In the genomic region with DNA sequence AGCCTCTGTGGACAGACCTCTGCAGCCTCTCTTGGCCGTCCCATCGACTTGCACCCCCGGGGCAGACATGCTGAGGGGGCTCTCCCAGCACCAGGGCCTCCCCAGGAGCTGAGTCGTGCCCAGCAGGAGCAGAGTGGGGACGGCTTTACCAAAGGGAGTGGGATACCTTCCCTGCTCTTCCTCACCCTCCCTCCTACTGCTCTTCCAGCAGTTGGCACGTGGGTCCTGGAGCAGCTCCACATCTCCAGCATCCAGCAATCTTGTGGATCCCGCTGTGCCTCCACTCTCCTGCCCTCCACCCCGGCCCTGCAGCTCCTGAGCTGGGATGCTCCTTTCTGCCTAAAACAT, we compare ENCODE assay signal across 22 cellular contexts.
DNase-seq lines count a peak whose midpoint lies in the region; ATAC-seq, FAIRE-seq and TF ChIP-seq lines count a peak whose summit lies in the region.
"Had no signal": no experiment of that assay in that cellular context is flagged by ENCODE, and none has a peak within 500 bp of the region (broad histone marks: within the 10 kb centered on the region; RNA-seq: fewer than 3 reads in every experiment).

No MANE protein-coding gene starts in this region.

- no peak for TF ChIP-seq CTCF in H1 (IDR thresholded peaks at IDR 0.05; ENCODE audit: control extremely low read depth in 1 of 3, insufficient read depth in 1 of 3, low read depth in 1 of 3, low read length in 3 of 3)
- no peak for TF ChIP-seq CTCF in mesothelial cell of epicardium (IDR thresholded peaks at IDR 0.05; ENCODE audit: unreplicated experiment)
- TF ChIP-seq CTCF in suprapubic skin (IDR thresholded peaks at IDR 0.05), result no peak

- no peak overlapping the region for H2BK5ac ChIP-seq in H1 (ENCODE audit: low read depth, low read length)

- H3K9me3 ChIP-seq in H1 (ENCODE audit: insufficient read depth in 2 of 2, low read depth in 1 of 2, low read length in 1 of 2) (no peaks in the 10 kb centered on the region), suprapubic skin (no peaks in the 10 kb centered on the region)
- H3K9me3 ChIP-seq: A549, Caco-2 had no signal

- H3K23ac ChIP-seq in H1 (ENCODE audit: insufficient read length), result no peak overlapping the region

- no peak for FAIRE-seq in H1 (lab: Jason Lieb, UNC)
- FAIRE-seq: A549, D721Med, G401.6, GM12891, H54 had no signal

- no peaks in the 10 kb centered on the region for H3K79me1 ChIP-seq in H1 (ENCODE audit: low read depth, low read length)

- H4K20me1 ChIP-seq in H1 (replicated peaks in 1 of 2; ENCODE audit: control insufficient read depth in 1 of 2, insufficient read depth in 2 of 2, low read length in 2 of 2), result no peaks in the 10 kb centered on the region

- no peak overlapping the region; the same call in 1 of the 2 replicates for H2AK5ac ChIP-seq in H1 (ENCODE audit: low read depth, low read length)

- no peak overlapping the region for H2BK12ac ChIP-seq in H1 (ENCODE audit: low read depth, low read length)

- H4K8ac ChIP-seq in H1 (ENCODE audit: extremely low read depth, insufficient read depth, low read length), result no peak overlapping the region

- no peaks in the 10 kb centered on the region for H3K36me3 Mint-ChIP-seq in activated CD4-positive, alpha-beta T cell treated with anti-CD3 and anti-CD28 coated beads, Interleukin-2, amount 10 ng/mL, durations not matched to agents 24 days and 14 days (ENCODE audit: low read depth)
- H3K36me3 Mint-ChIP-seq in mesothelial cell of epicardium, result no peaks in the 10 kb centered on the region
- H3K36me3 Mint-ChIP-seq in stimulated activated memory B cell treated with anti-CD40 and anti-IgM and Interleukin-4, amounts not matched to agents 10 μg/mL and 1 μg/mL and 100 μg/mL, for 72 hours, result no peaks in the 10 kb centered on the region

- H3K27ac ChIP-seq in H1 (ENCODE audit: low read depth, low read length) (no peak overlapping the region), suprapubic skin (no peak overlapping the region)
- H3K27ac ChIP-seq: 22Rv1, A549, C4-2B, GM23248, HL-60 had no signal

- H3K4me1 Mint-ChIP-seq in activated CD4-positive, alpha-beta T cell treated with anti-CD3 and anti-CD28 coated beads, Interleukin-2, amount 10 ng/mL, durations not matched to agents 24 days and 14 days, result no peaks in the 10 kb centered on the region
- H3K4me1 Mint-ChIP-seq in mesothelial cell of epicardium, result no peaks in the 10 kb centered on the region
- no peaks in the 10 kb centered on the region for H3K4me1 Mint-ChIP-seq in stimulated activated memory B cell treated with anti-CD40 and anti-IgM and Interleukin-4, amounts not matched to agents 10 μg/mL and 1 μg/mL and 100 μg/mL, for 72 hours

- H4K5ac ChIP-seq in H1 (ENCODE audit: insufficient read length, low read depth, low read length), result no peak overlapping the region

- H3K14ac ChIP-seq in H1 (ENCODE audit: insufficient read length), result no peak overlapping the region

- TF ChIP-seq EP300 in H1 (IDR thresholded peaks at IDR 0.05; ENCODE audit: borderline replicate concordance in 1 of 2, low read depth in 2 of 2, low read length in 2 of 2) (no peak), suprapubic skin (IDR thresholded peaks at IDR 0.05) (no peak)

- H3K23me2 ChIP-seq in H1 (ENCODE audit: low read depth, low read length), result no peaks in the 10 kb centered on the region

- H3K27me3 ChIP-seq in H1 (replicated peaks in 1 of 4; ENCODE audit: control insufficient read depth in 3 of 4, extremely low read depth in 1 of 4, insufficient read depth in 3 of 4, low read length in 3 of 4), result no peaks in the 10 kb centered on the region; a peak in 1 of 7 replicates
- H3K27me3 ChIP-seq in suprapubic skin, result peaks cover 43% of the 10 kb centered on the region

- no peak overlapping the region for H3K4ac ChIP-seq in H1 (replicated peaks; ENCODE audit: insufficient read length, low read depth, low read length)

- no peak overlapping the region for H3K27ac Mint-ChIP-seq in activated CD4-positive, alpha-beta T cell treated with anti-CD3 and anti-CD28 coated beads, Interleukin-2, amount 10 ng/mL, durations not matched to agents 24 days and 14 days
- H3K27ac Mint-ChIP-seq in mesothelial cell of epicardium, result no peak overlapping the region
- H3K27ac Mint-ChIP-seq in stimulated activated memory B cell treated with anti-CD40 and anti-IgM and Interleukin-4, amounts not matched to agents 10 μg/mL and 1 μg/mL and 100 μg/mL, for 72 hours, result no peak overlapping the region
- H3K27ac Mint-ChIP-seq: CD4-positive, alpha-beta T cell; HFFc6 had no signal

- H3K9ac ChIP-seq in H1 (replicated peaks in 1 of 4; ENCODE audit: extremely low read depth in 1 of 4, low read depth in 3 of 4, low read length in 3 of 4), result no peak overlapping the region
- H3K9ac ChIP-seq: GM23248 had no signal

- peak overlapping the region; percentile 60; the same call in 1 of the 2 replicates for H3K18ac ChIP-seq in H1 (ENCODE audit: extremely low read depth, low read length)

- H3K4me3 Mint-ChIP-seq in activated CD4-positive, alpha-beta T cell treated with anti-CD3 and anti-CD28 coated beads, Interleukin-2, amount 10 ng/mL, durations not matched to agents 24 days and 14 days, result no peak overlapping the region
- H3K4me3 Mint-ChIP-seq in mesothelial cell of epicardium, result no peak overlapping the region
- no peak overlapping the region for H3K4me3 Mint-ChIP-seq in stimulated activated memory B cell treated with anti-CD40 and anti-IgM and Interleukin-4, amounts not matched to agents 10 μg/mL and 1 μg/mL and 100 μg/mL, for 72 hours
- H3K4me3 Mint-ChIP-seq: CD4-positive, alpha-beta T cell; HFFc6 had no signal

- peaks cover 2% of the 10 kb centered on the region for H3K27me3 Mint-ChIP-seq in activated CD4-positive, alpha-beta T cell treated with anti-CD3 and anti-CD28 coated beads, Interleukin-2, amount 10 ng/mL, durations not matched to agents 24 days and 14 days
- peaks cover 41% of the 10 kb centered on the region for H3K27me3 Mint-ChIP-seq in mesothelial cell of epicardium (ENCODE audit: low read depth)
- H3K27me3 Mint-ChIP-seq in stimulated activated memory B cell treated with anti-CD40 and anti-IgM and Interleukin-4, amounts not matched to agents 10 μg/mL and 1 μg/mL and 100 μg/mL, for 72 hours, result peaks cover 41% of the 10 kb centered on the region

- H2BK120ac ChIP-seq in H1 (replicated peaks; ENCODE audit: low read depth, low read length), result no peak overlapping the region

- no peaks in the 10 kb centered on the region for H3K9me3 Mint-ChIP-seq in activated CD4-positive, alpha-beta T cell treated with anti-CD3 and anti-CD28 coated beads, Interleukin-2, amount 10 ng/mL, durations not matched to agents 24 days and 14 days
- H3K9me3 Mint-ChIP-seq in mesothelial cell of epicardium, result no peaks in the 10 kb centered on the region
- peaks cover 1% of the 10 kb centered on the region for H3K9me3 Mint-ChIP-seq in stimulated activated memory B cell treated with anti-CD40 and anti-IgM and Interleukin-4, amounts not matched to agents 10 μg/mL and 1 μg/mL and 100 μg/mL, for 72 hours
- H3K9me3 Mint-ChIP-seq: CD4-positive, alpha-beta T cell had no signal

- no peak for TF ChIP-seq RAD21 in H1 (IDR thresholded peaks at IDR 0.05 in 1 of 2, conservative IDR thresholded peaks at IDR 0.05 in 1 of 2; ENCODE audit: low read depth in 2 of 2, low read length in 2 of 2)

- H3K4me1 ChIP-seq in H1 (replicated peaks in 1 of 4; ENCODE audit: control insufficient read depth in 3 of 4, insufficient read depth in 4 of 4, low read length in 3 of 4), result peaks cover 0 to 4% (median 1%) of the 10 kb centered on the region in 4 experiments; a peak in 3 of 7 replicates
- H3K4me1 ChIP-seq in suprapubic skin, result no peaks in the 10 kb centered on the region
- H3K4me1 ChIP-seq: A549, Caco-2 had no signal

- DNase-seq in activated CD4-positive, alpha-beta T cell treated with anti-CD3 and anti-CD28 coated beads, Interleukin-2, amount 10 ng/mL, durations not matched to agents 24 days and 14 days, result peak; percentile 43
- DNase-seq in activated CD4-positive, alpha-beta T cell treated with anti-CD3 and anti-CD28 coated beads, Interleukin-2, amount 50 U/mL, for 1 hour, result no peak
- DNase-seq in H1 (ENCODE audit: low read depth in 1 of 2, low spot score in 2 of 2) (peak in 1 of 2 experiments; percentile 33), mesothelial cell of epicardium (ENCODE audit: low spot score in 2 of 2, unreplicated experiment in 2 of 2) (peak; percentile 6 to 25), iPS-NIHi11 (ENCODE audit: low spot score) (no peak), suprapubic skin (ENCODE audit: low spot score in 2 of 2) (no peak)
- DNase-seq in activated CD4-positive, CD25-positive, alpha-beta regulatory T cell treated with anti-CD3 and anti-CD28 coated beads, Interleukin-2, amount 50 U/mL, for 72 hours, result no peak
- DNase-seq: AML-193; Caco-2; CD4-positive, alpha-beta T cell; GM23248; HCEC 1CT; HFFc6 had no signal

- CTCF ChIA-PET in H1 (lab: Charles Lee; ENCODE audit: partially characterized antibody), result interaction anchor here (0.9 to 1.3 kb wide), 5 partner anchors 10 to 190 kb away, joined by 3 to 7 read pairs (median 4); no protein-coding TSS in a partner anchor

- no peaks in the 10 kb centered on the region for H3K79me2 ChIP-seq in H1 (ENCODE audit: control insufficient read depth in 1 of 2, insufficient read depth in 2 of 2, low read length in 2 of 2)

- H4K91ac ChIP-seq in H1 (replicated peaks; ENCODE audit: insufficient read length, low read length), result no peak overlapping the region

- TF ChIP-seq POLR2A in H1 (IDR thresholded peaks at IDR 0.05; ENCODE audit: control extremely low read depth in 1 of 2, low read depth in 2 of 2, low read length in 2 of 2), result no peak
- no peak for TF ChIP-seq POLR2A in suprapubic skin (IDR thresholded peaks at IDR 0.05)

- H3K36me3 ChIP-seq in H1 (ENCODE audit: control insufficient read depth in 2 of 4, insufficient read depth in 4 of 4, low read length in 3 of 4) (no peaks in the 10 kb centered on the region), suprapubic skin (no peaks in the 10 kb centered on the region)

- no peak overlapping the region for H3K4me2 ChIP-seq in H1 (ENCODE audit: insufficient read depth in 1 of 2, low read depth in 2 of 2, low read length in 2 of 2)
- H3K4me2 ChIP-seq: A549 had no signal

- intact Hi-C loops in activated CD4-positive, alpha-beta T cell treated with anti-CD3 and anti-CD28 coated beads, Interleukin-2, amount 10 ng/mL, durations not matched to agents 24 days and 14 days (cut with micrococcal nuclease), result no loop called here

- H3K56ac ChIP-seq in H1 (replicated peaks; ENCODE audit: insufficient read length, low read depth, low read length), result no peak overlapping the region

- no peak overlapping the region for H2BK15ac ChIP-seq in H1 (ENCODE audit: low read length)

- H3K4me3 ChIP-seq in H1 (ENCODE audit: extremely low read depth in 1 of 4, insufficient read depth in 2 of 4, low read depth in 3 of 4, low read length in 4 of 4), result no peak overlapping the region
- H3K4me3 ChIP-seq in suprapubic skin, result no peak overlapping the region
- H3K4me3 ChIP-seq: A549, GM23248 had no signal

- WGBS in H1 (ENCODE audit: extremely low coverage in 1 of 2, insufficient coverage in 1 of 2, insufficient read length in 1 of 2, insufficient replicate concordance in 2 of 2, low coverage in 1 of 2, low lambda C conversion rate in 2 of 2, missing lambda C conversion rate in 1 of 2), 2 experiments, result 87% methylated on average over 8 of the region's 8 CpGs; no CpG with 5 or more reads in 1 of the 2 experiments
- WGBS in suprapubic skin, result 41% methylated on average over 4 of the region's 8 CpGs

- POLR2A ChIA-PET in H1 (lab: Charles Lee; ENCODE audit: partially characterized antibody), result no interaction called here

- no peak overlapping the region for H2BK20ac ChIP-seq in H1 (ENCODE audit: low read length)

- no peak overlapping the region for H2AFZ ChIP-seq in H1 (ENCODE audit: low read length)
- H2AFZ ChIP-seq: GM23248 had no signal

- peak; percentile 13 for ATAC-seq in stimulated activated memory B cell treated with anti-CD40 and anti-IgM and Interleukin-4, amounts not matched to agents 10 μg/mL and 1 μg/mL and 100 μg/mL, for 72 hours
- ATAC-seq: A549 had no signal

Comparison
In these comparisons a context has a peak if more than half of its experiments do, and no peak if none do; other contexts are left out.
1. DNase-seq: peak in activated CD4-positive, alpha-beta T cell treated with anti-CD3 and anti-CD28 coated beads, Interleukin-2, amount 10 ng/mL, durations not matched to agents 24 days and 14 days (single experiment) and mesothelial cell of epicardium (2 of 2); none in activated CD4-positive, alpha-beta T cell treated with anti-CD3 and anti-CD28 coated beads, Interleukin-2, amount 50 U/mL, for 1 hour (single experiment), activated CD4-positive, CD25-positive, alpha-beta regulatory T cell treated with anti-CD3 and anti-CD28 coated beads, Interleukin-2, amount 50 U/mL, for 72 hours (single experiment), iPS-NIHi11 (single experiment) and suprapubic skin (0 of 2).